Comparison of ENCODE assay signal across 27 cellular contexts in the genomic region with DNA sequence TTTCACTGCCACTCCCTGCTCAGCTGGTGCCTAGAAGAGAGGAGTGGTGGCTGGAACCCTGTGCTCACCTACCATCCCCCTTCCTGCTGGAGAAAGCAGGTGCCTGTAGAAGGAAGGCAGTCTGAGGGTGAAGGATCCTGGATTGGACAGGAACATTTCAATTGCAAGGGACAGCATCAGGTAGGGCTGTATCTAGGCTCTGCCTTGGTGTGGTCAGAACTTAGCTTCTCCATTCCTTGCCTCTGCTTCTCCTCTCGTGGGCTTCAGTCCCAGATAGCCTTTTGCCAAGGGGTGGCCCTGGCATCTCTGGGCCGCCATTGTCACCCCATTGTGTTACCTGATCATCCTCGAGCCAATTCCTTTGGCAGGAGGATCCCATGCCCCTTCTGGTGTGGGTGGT.
A peak's percentile ranks its signal among the peaks of the same experiment; 100 is the strongest.
DNase-seq lines count a peak whose midpoint lies in the region; ATAC-seq, FAIRE-seq and TF ChIP-seq lines count a peak whose summit lies in the region.
"Had no signal": no experiment of that assay in that cellular context is flagged by ENCODE, and none has a peak within 500 bp of the region (broad histone marks: within the 10 kb centered on the region; RNA-seq: fewer than 3 reads in every experiment).

No MANE protein-coding gene starts in this region.

- BruUV-seq in HepG2 (replicated peaks; lab: Mats Ljungman, UMichigan), result no TSS peak

- H3K27me3 ChIP-seq in HepG2 (ENCODE audit: control insufficient read depth in 1 of 2, insufficient read depth in 2 of 2, low read length in 2 of 2) (peaks cover 1 to 17% of the 10 kb centered on the region in 2 experiments; a peak in 2 of 5 replicates), right lobe of liver (no peaks in the 10 kb centered on the region), upper lobe of right lung (peaks cover 4% of the 10 kb centered on the region), Karpas-422 (ENCODE audit: low read length) (no peaks in the 10 kb centered on the region)
- H3K27me3 ChIP-seq: BE2C; BLaER1 treated with 17β-estradiol and CSF1 and Interleukin-3, amounts not matched to agents 10 nM and 100 nM had no signal

- no peak overlapping the region for H2AFZ ChIP-seq in HepG2 (ENCODE audit: low read length)
- H2AFZ ChIP-seq in Karpas-422 (ENCODE audit: low read length), result no peak overlapping the region
- H2AFZ ChIP-seq: GM23338 had no signal

- H3K79me2 ChIP-seq in HepG2 (ENCODE audit: insufficient read depth, low read length) (no peaks in the 10 kb centered on the region), Karpas-422 (ENCODE audit: low read length) (no peaks in the 10 kb centered on the region)

- no peak for FAIRE-seq in HepG2 (lab: Jason Lieb, UNC)
- FAIRE-seq: A549, D721Med, GM12878, GM19239 had no signal

- H3K4me1 ChIP-seq in HepG2 (ENCODE audit: insufficient read depth, low read length), result no peaks in the 10 kb centered on the region
- H3K4me1 ChIP-seq in right lobe of liver, result no peaks in the 10 kb centered on the region
- H3K4me1 ChIP-seq in upper lobe of right lung, result no peaks in the 10 kb centered on the region
- H3K4me1 ChIP-seq in Karpas-422 (ENCODE audit: low read length), result no peaks in the 10 kb centered on the region
- H3K4me1 ChIP-seq: A549 had no signal

- H3K9me2 ChIP-seq in Karpas-422 (replicated peaks; ENCODE audit: insufficient read depth, low read length), result no peaks in the 10 kb centered on the region

- H3K9ac ChIP-seq in HepG2 (ENCODE audit: insufficient read depth, low read depth, low read length) (no peak overlapping the region), Karpas-422 (ENCODE audit: low read length) (no peak overlapping the region)
- H3K9ac ChIP-seq: BLaER1 treated with 17β-estradiol and CSF1 and Interleukin-3, amounts not matched to agents 10 nM and 100 nM had no signal

- TF ChIP-seq CTCF in HepG2 (CRISPR knock-in tag; IDR thresholded peaks at IDR 0.05) (no peak), right lobe of liver (IDR thresholded peaks at IDR 0.05) (no peak), neural crest cell (conservative IDR thresholded peaks at IDR 0.05) (no peak), upper lobe of right lung (IDR thresholded peaks at IDR 0.05) (no peak)

- no peak for TF ChIP-seq EP300 in HepG2 (IDR thresholded peaks at IDR 0.05; ENCODE audit: low read depth in 2 of 2, low read length in 2 of 2)
- no peak for TF ChIP-seq EP300 in HepG2 (CRISPR knock-in tag; IDR thresholded peaks at IDR 0.05; ENCODE audit: borderline replicate concordance)

- H3K4me3 Mint-ChIP-seq in neural crest cell, result no peak overlapping the region
- H3K4me3 Mint-ChIP-seq: CD14-positive monocyte; CD4-positive, alpha-beta T cell; GM23338; H9 had no signal

- H3K9me3 ChIP-seq in HepG2 (ENCODE audit: low read length), result no peaks in the 10 kb centered on the region
- H3K9me3 ChIP-seq in right lobe of liver, result no peaks in the 10 kb centered on the region
- H3K9me3 ChIP-seq in upper lobe of right lung, result no peaks in the 10 kb centered on the region
- H3K9me3 ChIP-seq in Karpas-422 (ENCODE audit: low read length), result no peaks in the 10 kb centered on the region
- H3K9me3 ChIP-seq: A549; BE2C; BLaER1 treated with 17β-estradiol and CSF1 and Interleukin-3, amounts not matched to agents 10 nM and 100 nM had no signal

- no peak overlapping the region for H3K27ac ChIP-seq in HepG2 (ENCODE audit: extremely low read length, insufficient read depth, low read length)
- H3K27ac ChIP-seq in right lobe of liver, result no peak overlapping the region
- H3K27ac ChIP-seq in caudate nucleus (ENCODE audit: low read depth, low read length), result peak overlapping the region; percentile 48
- no peak overlapping the region for H3K27ac ChIP-seq in upper lobe of right lung
- H3K27ac ChIP-seq in Karpas-422 (ENCODE audit: low read length), result no peak overlapping the region
- H3K27ac ChIP-seq: A549; BLaER1 treated with 17β-estradiol and CSF1 and Interleukin-3, amounts not matched to agents 10 nM and 100 nM had no signal

- CTCF ChIA-PET in HepG2 (lab: Yijun Ruan, JAX; ENCODE audit: low intra/inter-chr PET ratio, low total read pairs), result no interaction called here

- DNase-seq in HepG2 (ENCODE audit: low spot score) (no peak), right lobe of liver (no peak), caudate nucleus (lab: John Stamatoyannopoulos, UW) (no peak), neural crest cell (ENCODE audit: low read depth, low spot score) (no peak), upper lobe of right lung (peak; percentile 48), SHP77 (lab: John Stamatoyannopoulos, UW) (no peak), Karpas-422 (no peak), NCI-H524 (lab: John Stamatoyannopoulos, UW) (no peak)
- DNase-seq: 8988T; ACHN; AML-193; CD4-positive, alpha-beta T cell; CD8-positive, alpha-beta memory T cell; DMS 273 treated with DMSO at 0.1 percent for 48 hours; DMS79; EL; GDM1; H9 had no signal

- intact Hi-C loops in HepG2 (cut with micrococcal nuclease; ENCODE audit: unreplicated experiment) (no loop called here), right lobe of liver (cut with DNase I) (no loop called here), upper lobe of right lung (cut with DNase I) (no loop called here)

- H3K4me3 ChIP-seq in HepG2 (replicated peaks in 1 of 3; ENCODE audit: insufficient read depth in 1 of 3, low read depth in 2 of 3, low read length in 3 of 3) (no peak overlapping the region), right lobe of liver (no peak overlapping the region), upper lobe of right lung (no peak overlapping the region), Karpas-422 (ENCODE audit: low read length) (no peak overlapping the region)
- H3K4me3 ChIP-seq: A549; BLaER1 treated with 17β-estradiol and CSF1 and Interleukin-3, amounts not matched to agents 10 nM and 100 nM; GM12878; GM23338 had no signal

- in situ Hi-C loops in HepG2 (cut with HindIII; ENCODE audit: extremely low pct_ligation_motif_present, low pct_unique_long_range_greater_than_20kb), result loop anchor here (5.0 kb wide), 1 partner anchor 49 kb away; no protein-coding TSS in a partner anchor

- H3K4me1 Mint-ChIP-seq in neural crest cell, result no peaks in the 10 kb centered on the region
- H3K4me1 Mint-ChIP-seq: CD14-positive monocyte; CD8-positive, alpha-beta memory T cell had no signal

- peaks cover 2% of the 10 kb centered on the region for H3K9me3 Mint-ChIP-seq in neural crest cell
- H3K9me3 Mint-ChIP-seq: CD4-positive, alpha-beta T cell had no signal

- TF ChIP-seq POLR2A in HepG2 (IDR thresholded peaks at IDR 0.05; ENCODE audit: insufficient read depth in 1 of 2, low read depth in 2 of 2, low read length in 2 of 2) (no peak), right lobe of liver (IDR thresholded peaks at IDR 0.05) (no peak)

- H3K4me2 ChIP-seq in HepG2 (ENCODE audit: low read depth, low read length) (no peak overlapping the region), Karpas-422 (ENCODE audit: low read depth, low read length, poor library complexity, severe bottlenecking) (no peak overlapping the region)
- H3K4me2 ChIP-seq: A549; BLaER1 treated with 17β-estradiol and CSF1 and Interleukin-3, amounts not matched to agents 10 nM and 100 nM; GM23338 had no signal

- ATAC-seq in HepG2 (no peak), right lobe of liver (no peak), upper lobe of right lung (no peak)
- ATAC-seq: A549, GM12878, GM23338, HCT116 had no signal

- no peak for TF ChIP-seq RAD21 in HepG2 (CRISPR knock-in tag; IDR thresholded peaks at IDR 0.05)

- H3K27ac Mint-ChIP-seq in neural crest cell (ENCODE audit: unreplicated experiment), result peak overlapping the region; percentile 35
- H3K27ac Mint-ChIP-seq: CD14-positive monocyte; CD4-positive, alpha-beta T cell; GM23338 had no signal

- 0% methylated on average over 2 of the region's 3 CpGs for WGBS in HepG2 (ENCODE audit: low lambda C conversion rate)
- no CpG with 5 or more reads among the region's 3 CpGs for WGBS in right lobe of liver (ENCODE audit: insufficient coverage, low coverage, low lambda C conversion rate, missing lambda C conversion rate)

- H4K20me1 ChIP-seq in HepG2 (ENCODE audit: insufficient read depth, low read length) (no peaks in the 10 kb centered on the region), Karpas-422 (ENCODE audit: insufficient read depth, low read depth, low read length) (no peaks in the 10 kb centered on the region)

- H3K27me3 Mint-ChIP-seq in neural crest cell (ENCODE audit: low read depth), result peaks cover 10% of the 10 kb centered on the region

- H3K36me3 Mint-ChIP-seq in neural crest cell (ENCODE audit: low read depth), result no peaks in the 10 kb centered on the region
- H3K36me3 Mint-ChIP-seq: CD14-positive monocyte; CD8-positive, alpha-beta memory T cell had no signal

- POLR2A ChIA-PET in HepG2 (lab: Yijun Ruan, JAX), result no interaction called here

- H3K36me3 ChIP-seq in HepG2 (replicated peaks in 1 of 2; ENCODE audit: control insufficient read depth in 1 of 2, insufficient read depth in 2 of 2, low read length in 2 of 2) (no peaks in the 10 kb centered on the region), right lobe of liver (no peaks in the 10 kb centered on the region), upper lobe of right lung (no peaks in the 10 kb centered on the region), Karpas-422 (ENCODE audit: insufficient read depth, low read length) (no peaks in the 10 kb centered on the region)
- H3K36me3 ChIP-seq: BE2C; BLaER1 treated with 17β-estradiol and CSF1 and Interleukin-3, amounts not matched to agents 10 nM and 100 nM had no signal

TF ChIP-seq in HepG2, 621 proteins besides CTCF, POLR2A, EP300 and RAD21:
- TF ChIP-seq RFX1 (IDR thresholded peaks at IDR 0.05) (no peak), AKAP8 (CRISPR knock-in tag; IDR thresholded peaks at IDR 0.05) (no peak), ZNF768 (CRISPR knock-in tag; IDR thresholded peaks at IDR 0.05) (no peak), ZNF329 (CRISPR knock-in tag; IDR thresholded peaks at IDR 0.05; ENCODE audit: low read depth) (peak; percentile 91), JARID2 (CRISPR knock-in tag; IDR thresholded peaks at IDR 0.05; ENCODE audit: insufficient replicate concordance) (no peak)
